In the genomic region with DNA sequence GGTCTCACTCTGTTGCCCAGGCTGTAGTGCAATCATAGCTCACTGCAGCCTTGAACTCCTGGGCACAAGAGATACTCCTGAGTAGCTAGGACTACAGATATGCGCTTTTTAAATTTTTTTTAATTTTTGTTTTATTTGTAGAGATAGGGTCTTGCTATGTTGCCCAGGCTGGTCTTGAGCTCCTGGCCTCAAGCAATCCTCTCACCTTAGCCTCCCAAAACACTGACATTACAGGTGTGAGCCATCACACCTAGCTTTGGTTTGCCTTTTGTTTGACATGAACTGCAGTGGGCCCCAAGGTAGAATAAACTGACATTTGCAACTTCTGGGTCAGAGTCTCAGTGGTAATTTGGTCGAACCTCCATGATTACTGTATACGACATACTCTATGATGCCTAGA, we compare ENCODE assay signal across 14 cellular contexts. TPM values are rescaled to one million over a fixed set of nuclear protein-coding genes. Genes with fewer than 3 reads are reported as not detected.
DNase-seq lines count a peak whose midpoint lies in the region; ATAC-seq and TF ChIP-seq lines count a peak whose summit lies in the region.
"Had no signal": no experiment of that assay in that cellular context is flagged by ENCODE, and none has a peak within 500 bp of the region (broad histone marks: within the 10 kb centered on the region; RNA-seq: fewer than 3 reads in every experiment).

No MANE protein-coding gene starts in this region.

- CTCF ChIA-PET in activated CD8-positive, alpha-beta T cell treated with anti-CD3 and anti-CD28 coated beads, Interleukin-2, amount 10 ng/mL, durations not matched to agents 7 days and 5 days (lab: Charles Lee): interaction anchor here (1.2 to 1.5 kb wide), 2 partner anchors 9 to 268 kb away, joined by 3 read pairs; no protein-coding TSS in a partner anchor
- CTCF ChIA-PET in activated CD8-positive, alpha-beta T cell treated with anti-CD3 and anti-CD28 coated beads for 36 hours (lab: Charles Lee): interaction anchor here (0.9 kb wide), 2 partner anchors 27 to 692 kb away, joined by 3 read pairs; no protein-coding TSS in a partner anchor
- CTCF ChIA-PET in HEK293 (lab: Yijun Ruan, JAX): interaction anchor here (0.6 to 0.7 kb wide), 2 partner anchors 9 to 584 kb away, joined by 3 read pairs; a partner anchor contains a TSS

- H3K9me3 ChIP-seq in HEK293 (ENCODE audit: control insufficient read depth, insufficient read depth, low read depth, low read length): no peaks in the 10 kb centered on the region
- H3K9me3 ChIP-seq: A549; BLaER1 treated with 17β-estradiol and CSF1 and Interleukin-3, amounts not matched to agents 10 nM and 100 nM; Caco-2 had no signal

- H3K4me1 ChIP-seq in HEK293 (ENCODE audit: control insufficient read depth, insufficient read depth, low read length): no peaks in the 10 kb centered on the region
- H3K4me1 ChIP-seq: A549, Caco-2 had no signal

- TF ChIP-seq CTCF in activated CD8-positive, alpha-beta T cell treated with anti-CD3 and anti-CD28 coated beads for 36 hours (IDR thresholded peaks at IDR 0.05): no peak
- no peak for TF ChIP-seq CTCF in HEK293 (tag by site-specific recombination; IDR thresholded peaks at IDR 0.05)

- H3K36me3 Mint-ChIP-seq in activated CD8-positive, alpha-beta T cell treated with anti-CD3 and anti-CD28 coated beads, Interleukin-2, amount 10 ng/mL, durations not matched to agents 7 days and 5 days (ENCODE audit: low read depth): no peaks in the 10 kb centered on the region
- H3K36me3 Mint-ChIP-seq in activated CD8-positive, alpha-beta T cell treated with anti-CD3 and anti-CD28 coated beads for 36 hours (ENCODE audit: low read depth): no peaks in the 10 kb centered on the region
- no peaks in the 10 kb centered on the region for H3K36me3 Mint-ChIP-seq in activated CD4-positive, alpha-beta T cell treated with anti-CD3 and anti-CD28 coated beads, Interleukin-2, amount 10 ng/mL, durations not matched to agents 24 days and 14 days (ENCODE audit: low read depth)
- H3K36me3 Mint-ChIP-seq: CD8-positive, alpha-beta T cell had no signal

- no peaks in the 10 kb centered on the region for H3K9me3 Mint-ChIP-seq in activated CD8-positive, alpha-beta T cell treated with anti-CD3 and anti-CD28 coated beads, Interleukin-2, amount 10 ng/mL, durations not matched to agents 7 days and 5 days (ENCODE audit: insufficient read depth)
- no peaks in the 10 kb centered on the region for H3K9me3 Mint-ChIP-seq in activated CD8-positive, alpha-beta T cell treated with anti-CD3 and anti-CD28 coated beads for 36 hours
- H3K9me3 Mint-ChIP-seq in activated CD4-positive, alpha-beta T cell treated with anti-CD3 and anti-CD28 coated beads, Interleukin-2, amount 10 ng/mL, durations not matched to agents 24 days and 14 days: peaks cover 6% of the 10 kb centered on the region
- H3K9me3 Mint-ChIP-seq: CD4-positive, alpha-beta T cell; CD8-positive, alpha-beta T cell had no signal

- H3K36me3 ChIP-seq in HEK293 (ENCODE audit: control insufficient read depth in 2 of 2, insufficient read depth in 1 of 2, low read length in 2 of 2): no peaks in the 10 kb centered on the region
- H3K36me3 ChIP-seq: BLaER1 treated with 17β-estradiol and CSF1 and Interleukin-3, amounts not matched to agents 10 nM and 100 nM had no signal

- H3K27me3 Mint-ChIP-seq in activated CD8-positive, alpha-beta T cell treated with anti-CD3 and anti-CD28 coated beads, Interleukin-2, amount 10 ng/mL, durations not matched to agents 7 days and 5 days (ENCODE audit: low read depth): peaks cover 19% of the 10 kb centered on the region
- H3K27me3 Mint-ChIP-seq in activated CD8-positive, alpha-beta T cell treated with anti-CD3 and anti-CD28 coated beads for 36 hours: peaks cover 3% of the 10 kb centered on the region
- peaks cover 4% of the 10 kb centered on the region for H3K27me3 Mint-ChIP-seq in activated CD4-positive, alpha-beta T cell treated with anti-CD3 and anti-CD28 coated beads, Interleukin-2, amount 10 ng/mL, durations not matched to agents 24 days and 14 days
- H3K27me3 Mint-ChIP-seq: B cell had no signal

- H3K4me3 Mint-ChIP-seq in activated CD8-positive, alpha-beta T cell treated with anti-CD3 and anti-CD28 coated beads, Interleukin-2, amount 10 ng/mL, durations not matched to agents 7 days and 5 days: no peak overlapping the region
- H3K4me3 Mint-ChIP-seq in activated CD8-positive, alpha-beta T cell treated with anti-CD3 and anti-CD28 coated beads for 36 hours: no peak overlapping the region
- no peak overlapping the region for H3K4me3 Mint-ChIP-seq in activated CD4-positive, alpha-beta T cell treated with anti-CD3 and anti-CD28 coated beads, Interleukin-2, amount 10 ng/mL, durations not matched to agents 24 days and 14 days
- H3K4me3 Mint-ChIP-seq: B cell; CD4-positive, alpha-beta T cell; CD8-positive, alpha-beta T cell had no signal

- H3K4me1 Mint-ChIP-seq in activated CD8-positive, alpha-beta T cell treated with anti-CD3 and anti-CD28 coated beads, Interleukin-2, amount 10 ng/mL, durations not matched to agents 7 days and 5 days (ENCODE audit: low read depth): no peaks in the 10 kb centered on the region
- no peaks in the 10 kb centered on the region for H3K4me1 Mint-ChIP-seq in activated CD8-positive, alpha-beta T cell treated with anti-CD3 and anti-CD28 coated beads for 36 hours (ENCODE audit: low read depth)
- H3K4me1 Mint-ChIP-seq in activated CD4-positive, alpha-beta T cell treated with anti-CD3 and anti-CD28 coated beads, Interleukin-2, amount 10 ng/mL, durations not matched to agents 24 days and 14 days: peaks cover 2% of the 10 kb centered on the region

- intact Hi-C loops in activated CD8-positive, alpha-beta T cell treated with anti-CD3 and anti-CD28 coated beads for 36 hours (cut with micrococcal nuclease): no loop called here
- intact Hi-C loops in activated CD4-positive, alpha-beta T cell treated with anti-CD3 and anti-CD28 coated beads, Interleukin-2, amount 10 ng/mL, durations not matched to agents 24 days and 14 days (cut with micrococcal nuclease): no loop called here

- POLR2A ChIA-PET in activated CD8-positive, alpha-beta T cell treated with anti-CD3 and anti-CD28 coated beads, Interleukin-2, amount 10 ng/mL, durations not matched to agents 7 days and 5 days (lab: Charles Lee): no interaction called here
- POLR2A ChIA-PET in activated CD8-positive, alpha-beta T cell treated with anti-CD3 and anti-CD28 coated beads for 36 hours (lab: Charles Lee): interaction anchor here (1.2 kb wide), 1 partner anchor 9 kb away, joined by 3 read pairs; no protein-coding TSS in a partner anchor
- POLR2A ChIA-PET in HEK293 (lab: Yijun Ruan, JAX): interaction anchor here (0.9 kb wide), 1 partner anchor 9 kb away, joined by 3 read pairs; a partner anchor contains a TSS

- ATAC-seq in activated CD8-positive, alpha-beta T cell treated with anti-CD3 and anti-CD28 coated beads, Interleukin-2, amount 10 ng/mL, durations not matched to agents 7 days and 5 days: no peak
- no peak for ATAC-seq in activated CD8-positive, alpha-beta T cell treated with anti-CD3 and anti-CD28 coated beads for 36 hours
- ATAC-seq: A549; CD8-positive, alpha-beta T cell had no signal

- no peak overlapping the region for H3K27ac Mint-ChIP-seq in activated CD8-positive, alpha-beta T cell treated with anti-CD3 and anti-CD28 coated beads, Interleukin-2, amount 10 ng/mL, durations not matched to agents 7 days and 5 days
- H3K27ac Mint-ChIP-seq in activated CD8-positive, alpha-beta T cell treated with anti-CD3 and anti-CD28 coated beads for 36 hours: no peak overlapping the region
- H3K27ac Mint-ChIP-seq in activated CD4-positive, alpha-beta T cell treated with anti-CD3 and anti-CD28 coated beads, Interleukin-2, amount 10 ng/mL, durations not matched to agents 24 days and 14 days: no peak overlapping the region
- H3K27ac Mint-ChIP-seq: B cell; CD4-positive, alpha-beta T cell; CD8-positive, alpha-beta T cell had no signal

- H3K27ac ChIP-seq in HEK293 (ENCODE audit: extremely low read depth, low read depth, low read length): no peak overlapping the region
- H3K27ac ChIP-seq: 22Rv1; A549; BLaER1 treated with 17β-estradiol and CSF1 and Interleukin-3, amounts not matched to agents 10 nM and 100 nM; C4-2B had no signal

- peak; percentile 11 for DNase-seq in activated CD8-positive, alpha-beta T cell treated with anti-CD3 and anti-CD28 coated beads, Interleukin-2, amount 10 ng/mL, durations not matched to agents 7 days and 5 days
- DNase-seq in activated CD8-positive, alpha-beta T cell treated with anti-CD3 and anti-CD28 coated beads for 36 hours: no peak
- DNase-seq in activated CD4-positive, alpha-beta T cell treated with anti-CD3 and anti-CD28 coated beads, Interleukin-2, amount 10 ng/mL, durations not matched to agents 24 days and 14 days: no peak
- DNase-seq: Caco-2; Calu3; CD4-positive, alpha-beta T cell; CD8-positive, alpha-beta T cell; DMS79 treated with DMSO at 0.1 percent for 48 hours had no signal

- no peak overlapping the region for H3K4me3 ChIP-seq in HEK293 (ENCODE audit: low read depth, low read length)
- H3K4me3 ChIP-seq: A549; BLaER1 treated with 17β-estradiol and CSF1 and Interleukin-3, amounts not matched to agents 10 nM and 100 nM had no signal

RNA-seq across cellular contexts. Expression of a gene that starts 7.9 kb away (rescaled TPM):
- 10 to 100 TPM; 37.8 to 38.7 TPM for total RNA-seq in activated CD8-positive, alpha-beta T cell treated with anti-CD3 and anti-CD28 coated beads, Interleukin-2, amount 10 ng/mL, durations not matched to agents 7 days and 5 days
- total RNA-seq in activated CD8-positive, alpha-beta T cell treated with anti-CD3 and anti-CD28 coated beads for 36 hours: 10 to 100 TPM; 55.4 to 57.5 TPM
- 47.4 and 51.4 TPM in 2 replicates for total RNA-seq in activated CD4-positive, alpha-beta T cell treated with anti-CD3 and anti-CD28 coated beads, Interleukin-2, amount 10 ng/mL, durations not matched to agents 24 days and 14 days

RNA-seq across cellular contexts. Expression of a gene that starts 7.9 kb away (rescaled TPM):
- 10 to 100 TPM; 11.9 to 12.1 TPM for total RNA-seq in activated CD8-positive, alpha-beta T cell treated with anti-CD3 and anti-CD28 coated beads, Interleukin-2, amount 10 ng/mL, durations not matched to agents 7 days and 5 days
- total RNA-seq in activated CD8-positive, alpha-beta T cell treated with anti-CD3 and anti-CD28 coated beads for 36 hours: 1 to 10 TPM; 6.5 to 6.6 TPM
- total RNA-seq in activated CD4-positive, alpha-beta T cell treated with anti-CD3 and anti-CD28 coated beads, Interleukin-2, amount 10 ng/mL, durations not matched to agents 24 days and 14 days: 14.0 and 15.5 TPM in 2 replicates

RNA-seq across cellular contexts. Expression of a gene that starts 9.0 kb away (rescaled TPM):
- total RNA-seq in activated CD8-positive, alpha-beta T cell treated with anti-CD3 and anti-CD28 coated beads, Interleukin-2, amount 10 ng/mL, durations not matched to agents 7 days and 5 days: 10 to 100 TPM; 21.2 to 22.5 TPM
- total RNA-seq in activated CD8-positive, alpha-beta T cell treated with anti-CD3 and anti-CD28 coated beads for 36 hours: 10 to 100 TPM; 32.7 to 35.7 TPM
- 33.1 and 34.2 TPM in 2 replicates for total RNA-seq in activated CD4-positive, alpha-beta T cell treated with anti-CD3 and anti-CD28 coated beads, Interleukin-2, amount 10 ng/mL, durations not matched to agents 24 days and 14 days
